19 cellular contexts compared by ENCODE assay signal in the genomic region with DNA sequence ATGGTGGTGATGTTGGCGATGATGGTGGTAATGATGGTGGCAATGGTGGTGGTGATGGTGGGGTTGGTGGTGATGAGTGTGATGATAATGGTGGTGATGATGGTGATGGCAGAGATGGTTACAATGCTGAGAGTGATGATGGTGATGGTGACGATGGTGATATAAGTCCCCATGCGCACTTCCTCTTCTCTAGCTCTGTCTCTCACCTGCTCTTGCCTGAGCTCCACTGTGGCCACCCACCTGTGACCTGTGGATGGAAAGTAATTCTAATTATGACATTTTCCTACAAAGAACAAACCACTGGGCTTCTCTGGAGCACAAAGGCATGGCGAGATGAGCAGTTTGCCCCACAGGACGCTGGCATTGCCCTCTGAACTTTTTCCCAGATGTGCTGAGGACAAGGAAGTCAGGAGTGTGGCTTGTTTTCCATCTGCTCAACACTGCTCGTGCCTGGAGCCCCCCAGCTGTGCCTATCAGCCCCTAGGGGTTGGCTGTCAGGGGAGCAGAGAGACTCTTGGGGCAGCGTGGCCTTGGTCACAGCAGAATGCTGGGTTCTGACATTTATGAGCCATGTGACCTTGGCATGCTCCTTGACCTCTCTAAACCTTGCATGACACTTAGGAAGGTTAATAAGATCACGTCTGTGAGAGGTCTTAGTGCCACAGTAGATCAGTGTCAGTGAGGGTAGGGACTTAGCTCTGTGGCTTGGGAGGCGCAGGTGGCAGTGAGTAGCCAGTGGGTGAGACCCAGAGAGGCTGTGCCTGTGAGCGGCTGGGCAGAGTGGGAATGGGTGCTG.
DNase-seq lines count a peak whose midpoint lies in the region; ATAC-seq, FAIRE-seq and TF ChIP-seq lines count a peak whose summit lies in the region.
"Had no signal": no experiment of that assay in that cellular context is flagged by ENCODE, and none has a peak within 500 bp of the region (broad histone marks: within the 10 kb centered on the region; RNA-seq: fewer than 3 reads in every experiment).

No MANE protein-coding gene starts in this region.

- H3F3A ChIP-seq in OCI-LY1 (ENCODE audit: insufficient read depth, low read length) = no peaks in the 10 kb centered on the region

- no TSS peak for BruUV-seq in MCF 10A (replicated peaks; lab: Mats Ljungman, UMichigan)

- H3K4me1 ChIP-seq in BLaER1 (peaks cover 49% of the 10 kb centered on the region), OCI-LY1 (ENCODE audit: insufficient read depth, low read length, severe bottlenecking) (peaks cover 9% of the 10 kb centered on the region), H1 (replicated peaks in 1 of 4; ENCODE audit: control insufficient read depth in 3 of 4, insufficient read depth in 4 of 4, low read length in 3 of 4) (no peaks in the 10 kb centered on the region), upper lobe of left lung (peaks cover 0 to 5% (median 0%) of the 10 kb centered on the region in 4 donors)
- H3K4me1 ChIP-seq: SJCRH30 had no signal

- H3K79me2 ChIP-seq in OCI-LY1 (ENCODE audit: insufficient read depth, low read length) (no peaks in the 10 kb centered on the region), H1 (ENCODE audit: control insufficient read depth in 1 of 2, insufficient read depth in 2 of 2, low read length in 2 of 2) (no peaks in the 10 kb centered on the region)

- TF ChIP-seq EP300 in H1 (IDR thresholded peaks at IDR 0.05; ENCODE audit: borderline replicate concordance in 1 of 2, low read depth in 2 of 2, low read length in 2 of 2) = no peak
- TF ChIP-seq EP300 in upper lobe of left lung (IDR thresholded peaks at IDR 0.05) = no peak

- FAIRE-seq in H1 (lab: Jason Lieb, UNC) = no peak

- TF ChIP-seq POLR2A in H1 (IDR thresholded peaks at IDR 0.05; ENCODE audit: control extremely low read depth in 1 of 2, low read depth in 2 of 2, low read length in 2 of 2) (no peak), upper lobe of left lung (IDR thresholded peaks at IDR 0.05) (no peak)

- no peak overlapping the region for H3K14ac ChIP-seq in H1 (ENCODE audit: insufficient read length)

- intact Hi-C loops in posterior vena cava (cut with DNase I) (no loop called here), MCF 10A (cut with micrococcal nuclease) (no loop called here)

- H3K23me2 ChIP-seq in H1 (ENCODE audit: low read depth, low read length) = peaks cover 10% of the 10 kb centered on the region; the same call in 1 of the 2 replicates

- no peak for TF ChIP-seq RAD21 in H1 (IDR thresholded peaks at IDR 0.05 in 1 of 2, conservative IDR thresholded peaks at IDR 0.05 in 1 of 2; ENCODE audit: low read depth in 2 of 2, low read length in 2 of 2)

- no peak overlapping the region for H2BK5ac ChIP-seq in H1 (ENCODE audit: low read depth, low read length)

- no peak overlapping the region for H3K18ac ChIP-seq in H1 (ENCODE audit: extremely low read depth, low read length)

- H2BK12ac ChIP-seq in H1 (ENCODE audit: low read depth, low read length) = no peak overlapping the region

- no peaks in the 10 kb centered on the region for H3K27me3 Mint-ChIP-seq in MCF 10A (ENCODE audit: insufficient read depth, unreplicated experiment)

- H2AFZ ChIP-seq in OCI-LY1 (ENCODE audit: low read length) = no peak overlapping the region
- no peak overlapping the region for H2AFZ ChIP-seq in H1 (ENCODE audit: low read length)

- H3K9me2 ChIP-seq in OCI-LY1 (ENCODE audit: low read depth, low read length) = no peaks in the 10 kb centered on the region

- H4K8ac ChIP-seq in H1 (ENCODE audit: extremely low read depth, insufficient read depth, low read length) = no peak overlapping the region; the same call in 1 of the 2 replicates

- H3K27ac ChIP-seq in BLaER1 (peak overlapping the region; percentile 71; the same call in 1 of the 2 replicates), OCI-LY1 (ENCODE audit: low read depth, low read length, poor library complexity, severe bottlenecking) (peak overlapping the region; percentile 48), H1 (ENCODE audit: low read depth, low read length) (no peak overlapping the region), upper lobe of left lung (no peak overlapping the region)
- H3K27ac ChIP-seq: HL-60, KMS-11, SJCRH30 had no signal

- H2BK15ac ChIP-seq in H1 (ENCODE audit: low read length) = no peak overlapping the region

- no peak overlapping the region for H3K9ac ChIP-seq in BLaER1
- no peak overlapping the region for H3K9ac ChIP-seq in OCI-LY1 (ENCODE audit: low read length)
- no peak overlapping the region for H3K9ac ChIP-seq in H1 (replicated peaks in 1 of 4; ENCODE audit: extremely low read depth in 1 of 4, low read depth in 3 of 4, low read length in 3 of 4)
- H3K9ac ChIP-seq: KMS-11 had no signal

- WGBS in H1 (ENCODE audit: extremely low coverage in 1 of 2, insufficient coverage in 1 of 2, insufficient read length in 1 of 2, insufficient replicate concordance in 2 of 2, low coverage in 1 of 2, low lambda C conversion rate in 2 of 2, missing lambda C conversion rate in 1 of 2), 2 experiments = 78% methylated on average over 10 of the region's 10 CpGs; no CpG with 5 or more reads in 1 of the 2 experiments
- 84 to 88% methylated on average over 8 to 10 of the region's 10 CpGs for WGBS in upper lobe of left lung, 2 donors

- H3K9me3 ChIP-seq in BLaER1 (peaks cover 10% of the 10 kb centered on the region; the same call in 1 of the 2 replicates), OCI-LY1 (ENCODE audit: low read length) (no peaks in the 10 kb centered on the region), H1 (ENCODE audit: insufficient read depth in 2 of 2, low read depth in 1 of 2, low read length in 1 of 2) (0 out of 4 replicates have a peak, but pooled peaks cover 0 to 7% of the 10 kb centered on the region in 2 experiments), upper lobe of left lung (no peaks in the 10 kb centered on the region)
- H3K9me3 ChIP-seq: SJCRH30 had no signal

- no peaks in the 10 kb centered on the region for H3K27me3 ChIP-seq in BLaER1
- H3K27me3 ChIP-seq in OCI-LY1 (ENCODE audit: insufficient read depth, low read length) = no peaks in the 10 kb centered on the region
- no peaks in the 10 kb centered on the region for H3K27me3 ChIP-seq in H1 (replicated peaks in 1 of 4; ENCODE audit: control insufficient read depth in 3 of 4, extremely low read depth in 1 of 4, insufficient read depth in 3 of 4, low read length in 3 of 4)
- no peaks in the 10 kb centered on the region for H3K27me3 ChIP-seq in upper lobe of left lung
- H3K27me3 ChIP-seq: SJCRH30 had no signal

- H3K4me3 ChIP-seq in BLaER1 (no peak overlapping the region), OCI-LY1 (ENCODE audit: low read depth, low read length, poor library complexity, severe bottlenecking) (no peak overlapping the region), H1 (ENCODE audit: extremely low read depth in 1 of 4, insufficient read depth in 2 of 4, low read depth in 3 of 4, low read length in 4 of 4) (no peak overlapping the region), upper lobe of left lung (no peak overlapping the region)
- H3K4me3 ChIP-seq: SJCRH30 had no signal

- H3K4me2 ChIP-seq in BLaER1 (peak overlapping the region; percentile 98), OCI-LY1 (ENCODE audit: low read length) (no peak overlapping the region), H1 (ENCODE audit: insufficient read depth in 1 of 2, low read depth in 2 of 2, low read length in 2 of 2) (no peak overlapping the region)
- H3K4me2 ChIP-seq: KMS-11 had no signal

- peaks cover 15% of the 10 kb centered on the region for H3K9me3 Mint-ChIP-seq in MCF 10A (ENCODE audit: unreplicated experiment)

- no peak overlapping the region for H3K4me3 Mint-ChIP-seq in MCF 10A (ENCODE audit: unreplicated experiment)
- H3K4me3 Mint-ChIP-seq: CD14-positive monocyte, H9 had no signal

- H4K20me1 ChIP-seq in BLaER1 (peaks cover 29% of the 10 kb centered on the region), OCI-LY1 (ENCODE audit: insufficient read depth, low read length) (no peaks in the 10 kb centered on the region), H1 (replicated peaks in 1 of 2; ENCODE audit: control insufficient read depth in 1 of 2, insufficient read depth in 2 of 2, low read length in 2 of 2) (peaks cover 0 to 7% of the 10 kb centered on the region in 2 experiments)

- H3K27ac Mint-ChIP-seq in MCF 10A (ENCODE audit: low read depth, unreplicated experiment) = no peak overlapping the region

- H3K36me3 ChIP-seq in BLaER1 = peaks cover 68% of the 10 kb centered on the region
- H3K36me3 ChIP-seq in OCI-LY1 (ENCODE audit: insufficient read depth, low read length) = no peaks in the 10 kb centered on the region
- H3K36me3 ChIP-seq in H1 (ENCODE audit: control insufficient read depth in 2 of 4, insufficient read depth in 4 of 4, low read length in 3 of 4) = no peaks in the 10 kb centered on the region
- no peaks in the 10 kb centered on the region for H3K36me3 ChIP-seq in upper lobe of left lung
- H3K36me3 ChIP-seq: SJCRH30 had no signal

- no peak overlapping the region for H2BK120ac ChIP-seq in H1 (replicated peaks; ENCODE audit: low read depth, low read length)

- H4K91ac ChIP-seq in H1 (replicated peaks; ENCODE audit: insufficient read length, low read length) = no peak overlapping the region

- no peak overlapping the region for H2AK5ac ChIP-seq in H1 (ENCODE audit: low read depth, low read length)

- no peaks in the 10 kb centered on the region for H3K36me3 Mint-ChIP-seq in MCF 10A (ENCODE audit: insufficient read depth, unreplicated experiment)

- CTCF ChIA-PET in H1 (lab: Charles Lee; ENCODE audit: partially characterized antibody) = interaction anchor here (1.2 kb wide), 1 partner anchor 50 kb away, joined by 3 read pairs; no protein-coding TSS in a partner anchor
- CTCF ChIA-PET in MCF 10A (lab: Yijun Ruan, JAX) = no interaction called here

- POLR2A ChIA-PET in H1 (lab: Charles Lee; ENCODE audit: partially characterized antibody) (no interaction called here), MCF 10A (lab: Yijun Ruan, JAX) (no interaction called here)

- DNase-seq in H1 (ENCODE audit: low read depth in 1 of 2, low spot score in 2 of 2) (no peak), posterior vena cava (ENCODE audit: low spot score) (peak; percentile 37), upper lobe of left lung (no peak), MCF 10A (ENCODE audit: unreplicated experiment) (no peak), amygdala (lab: John Stamatoyannopoulos, UW) (no peak)
- DNase-seq: ACHN, DMS79 treated with DMSO at 0.1 percent for 48 hours, H9, NCI-H1048, NCI-H1436, NCI-H1930, NCI-H345, NCI-H524 treated with DMSO at 0.1 percent for 48 hours, SJCRH30 had no signal

- peaks cover 2% of the 10 kb centered on the region; the same call in 1 of the 2 replicates for H3K79me1 ChIP-seq in H1 (ENCODE audit: low read depth, low read length)

- H3K4me1 Mint-ChIP-seq in MCF 10A (ENCODE audit: insufficient read depth, unreplicated experiment) = no peaks in the 10 kb centered on the region
- H3K4me1 Mint-ChIP-seq: CD14-positive monocyte, H9 had no signal

- H4K5ac ChIP-seq in H1 (ENCODE audit: insufficient read length, low read depth, low read length) = no peak overlapping the region

- no peak for TF ChIP-seq CTCF in OCI-LY1 (IDR thresholded peaks at IDR 0.05; ENCODE audit: low read length)
- TF ChIP-seq CTCF in H1 (IDR thresholded peaks at IDR 0.05; ENCODE audit: control extremely low read depth in 1 of 3, insufficient read depth in 1 of 3, low read depth in 1 of 3, low read length in 3 of 3) = no peak
- no peak for TF ChIP-seq CTCF in upper lobe of left lung (IDR thresholded peaks at IDR 0.05)
- no peak for TF ChIP-seq CTCF in MCF 10A (IDR thresholded peaks at IDR 0.05; ENCODE audit: unreplicated experiment)

- H2BK20ac ChIP-seq in H1 (ENCODE audit: low read length) = no peak overlapping the region

- ATAC-seq in upper lobe of left lung (ENCODE audit: low FRiP score in 2 of 2) = no peak

- H3K56ac ChIP-seq in H1 (replicated peaks; ENCODE audit: insufficient read length, low read depth, low read length) = peak overlapping the region; percentile 97

- no peak overlapping the region for H3K23ac ChIP-seq in H1 (ENCODE audit: insufficient read length)

- no peak overlapping the region for H3K4ac ChIP-seq in H1 (replicated peaks; ENCODE audit: insufficient read length, low read depth, low read length)

Comparison
In these comparisons a context has a peak if more than half of its experiments do, and no peak if none do; other contexts are left out.
1. H3K27ac ChIP-seq: peak in BLaER1 (single experiment) and OCI-LY1 (single experiment); none in H1 (single experiment) and upper lobe of left lung (0 of 4).